In the genomic region with DNA sequence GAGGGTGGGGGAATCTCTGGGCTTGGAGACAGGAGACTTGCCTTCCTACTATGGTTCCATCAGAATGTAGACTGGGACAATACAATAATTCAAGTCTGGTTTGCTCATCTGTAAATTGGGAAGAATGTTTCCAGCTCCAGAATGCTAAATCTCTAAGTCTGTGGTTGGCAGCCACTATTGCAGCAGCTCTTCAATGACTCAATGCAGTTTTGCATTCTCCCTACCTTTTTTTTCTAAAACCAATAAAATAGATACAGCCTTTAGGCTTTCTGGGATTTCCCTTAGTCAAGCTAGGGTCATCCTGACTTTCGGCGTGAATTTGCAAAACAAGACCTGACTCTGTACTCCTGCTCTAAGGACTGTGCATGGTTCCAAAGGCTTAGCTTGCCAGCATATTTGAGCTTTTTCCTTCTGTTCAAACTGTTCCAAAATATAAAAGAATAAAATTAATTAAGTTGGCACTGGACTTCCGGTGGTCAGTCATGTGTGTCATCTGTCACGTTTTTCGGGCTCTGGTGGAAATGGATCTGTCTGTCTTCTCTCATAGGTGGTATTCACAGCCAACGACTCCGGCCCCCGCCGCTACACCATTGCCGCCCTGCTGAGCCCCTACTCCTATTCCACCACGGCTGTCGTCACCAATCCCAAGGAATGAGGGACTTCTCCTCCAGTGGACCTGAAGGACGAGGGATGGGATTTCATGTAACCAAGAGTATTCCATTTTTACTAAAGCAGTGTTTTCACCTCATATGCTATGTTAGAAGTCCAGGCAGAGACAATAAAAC, we compare ENCODE assay signal across 27 cellular contexts. TPM values are rescaled to one million over a fixed set of nuclear protein-coding genes. Genes with fewer than 3 reads are reported as not detected.
"Had no signal": no experiment of that assay in that cellular context is flagged by ENCODE, and none has a peak within 500 bp of the region (broad histone marks: within the 10 kb centered on the region; RNA-seq: fewer than 3 reads in every experiment).

No MANE protein-coding gene starts in this region.

- H3K4me3 Mint-ChIP-seq: endodermal cell, memory B cell, mesothelial cell of epicardium, natural killer cell, neural crest cell, type B pancreatic cell had no signal

- H3K4me1 Mint-ChIP-seq: endodermal cell, memory B cell had no signal

- H3K9me3 Mint-ChIP-seq: endodermal cell, memory B cell, natural killer cell, neural crest cell, type B pancreatic cell had no signal

- H3K36me3 ChIP-seq: heart right ventricle, left ventricle myocardium inferior, lower lobe of right lung, pancreas, thyroid gland had no signal

- H3K27me3 Mint-ChIP-seq: progenitor cell of endocrine pancreas, type B pancreatic cell had no signal

- H3K4me1 ChIP-seq: heart right ventricle, left ventricle myocardium inferior, lower lobe of right lung, pancreas, thyroid gland had no signal

- H3K9me3 ChIP-seq: left ventricle myocardium inferior, lower lobe of right lung, pancreas, thyroid gland had no signal

- H3K27ac Mint-ChIP-seq: endodermal cell, memory B cell, mesothelial cell of epicardium, natural killer cell, progenitor cell of endocrine pancreas, type B pancreatic cell had no signal

- H3K27ac ChIP-seq: coronary artery, heart right ventricle, left ventricle myocardium inferior, lower lobe of right lung, pancreas, skin epidermis, thyroid gland had no signal

- H3K4me3 ChIP-seq: coronary artery, heart right ventricle, left ventricle myocardium inferior, lower lobe of right lung, pancreas, skin epidermis, thyroid gland had no signal

- H3K36me3 Mint-ChIP-seq: memory B cell, mesothelial cell of epicardium, natural killer cell, type B pancreatic cell had no signal

- ATAC-seq: heart right ventricle, lower lobe of right lung, natural killer cell, pancreas, sciatic nerve had no signal

- DNase-seq: effector CD4-positive, alpha-beta T cell; endodermal cell; erythroblast; heart right ventricle; hypothalamus; islet precursor cell; left ventricle myocardium inferior; lower lobe of right lung; natural killer cell; nucleus accumbens; pancreas; retina; stimulated activated CD4-positive, alpha-beta T cell treated with anti-CD3 and anti-CD28 coated beads, Interleukin-2, amount 100 ng/mL, for 48 hours; stimulated activated naive CD4-positive, alpha-beta T cell treated with Interleukin-2 at 50 U/mL for 16 hours; thyroid gland had no signal

- H3K27me3 ChIP-seq: heart right ventricle, pancreas, thyroid gland had no signal

RNA-seq across cellular contexts. Expression of a gene that starts 6.5 kb away (rescaled TPM):
- total RNA-seq: chondrocyte, dermis microvascular lymphatic vessel endothelial cell, endodermal cell, endothelial cell of umbilical vein, left ventricle myocardium inferior, lower lobe of right lung, mesothelial cell of epicardium, myocyte, natural killer cell, neural crest cell, sciatic nerve, thyroid gland had no signal
- polyA plus RNA-seq: endothelial cell of umbilical vein had no signal
